ENCODE assay signal across 8 cellular contexts in the genomic region with DNA sequence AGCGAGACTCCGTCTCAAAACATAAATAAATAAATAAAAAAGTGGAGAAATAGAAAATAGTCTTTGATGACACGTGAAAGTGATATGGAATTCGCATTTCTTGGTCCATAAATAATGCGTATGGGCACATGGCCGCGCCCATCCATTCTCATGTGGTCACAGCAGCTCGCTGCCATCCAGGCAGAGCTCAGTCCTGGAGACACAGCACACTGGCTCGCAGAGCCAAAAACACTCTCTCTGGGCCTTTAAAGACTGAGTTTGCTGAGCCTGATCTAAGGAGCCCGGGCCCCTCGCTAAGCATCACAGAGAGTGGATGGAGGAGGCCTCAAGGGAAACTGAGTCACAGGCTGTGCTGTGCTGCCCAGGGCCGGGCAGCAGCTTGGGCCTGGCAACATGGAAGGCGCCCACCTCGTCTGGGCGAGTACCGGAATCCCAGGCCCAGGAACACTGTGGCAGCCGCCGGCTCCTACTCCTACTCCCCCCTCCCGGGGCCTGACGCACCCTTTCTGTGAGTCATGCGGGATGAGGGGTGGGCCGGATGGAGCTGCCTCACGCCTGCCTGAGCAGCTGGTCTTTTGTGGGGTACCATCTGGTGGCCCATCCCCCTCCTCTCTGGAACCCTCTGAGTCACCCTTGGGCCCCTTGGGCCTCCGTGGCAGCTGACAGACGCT. TPM values are rescaled to one million over a fixed set of nuclear protein-coding genes. Genes with fewer than 3 reads are reported as not detected.
DNase-seq lines count a peak whose midpoint lies in the region; ATAC-seq and TF ChIP-seq lines count a peak whose summit lies in the region.
"Had no signal": no experiment of that assay in that cellular context is flagged by ENCODE, and none has a peak within 500 bp of the region (broad histone marks: within the 10 kb centered on the region; RNA-seq: fewer than 3 reads in every experiment).

No MANE protein-coding gene starts in this region.

- H3K4me1 ChIP-seq in HEK293 (ENCODE audit: control insufficient read depth, insufficient read depth, low read length) (no peaks in the 10 kb centered on the region), SK-N-SH (ENCODE audit: control insufficient read depth in 1 of 2, insufficient read depth in 2 of 2, low read depth in 1 of 2, low read length in 1 of 2) (peaks cover 0 to 6% of the 10 kb centered on the region in 2 experiments; a peak in 1 of 4 replicates), foreskin keratinocyte (peaks cover 13% of the 10 kb centered on the region), esophagus squamous epithelium (peaks cover 0 to 20% (median 0%) of the 10 kb centered on the region in 3 donors)

- H3K9ac ChIP-seq in SK-N-SH = peak overlapping the region; percentile 77

- no peak for TF ChIP-seq POLR2A in esophagus squamous epithelium (IDR thresholded peaks at IDR 0.05)

- no peak overlapping the region for H2AFZ ChIP-seq in SK-N-SH (ENCODE audit: low read depth)

- ATAC-seq in foreskin keratinocyte (peak; percentile 85), GM18909 (IDR thresholded peaks at IDR 0.05; ENCODE audit: poor library complexity, unreplicated experiment) (no peak), GM18873 (IDR thresholded peaks at IDR 0.05; ENCODE audit: low FRiP score, unreplicated experiment) (no peak)

- TF ChIP-seq RAD21 in SK-N-SH (IDR thresholded peaks at IDR 0.05; ENCODE audit: low read length) = no peak

- peak overlapping the region; percentile 60; the same call in 1 of the 2 replicates for H3K4me2 ChIP-seq in SK-N-SH

- 63% methylated on average over 19 of the region's 25 CpGs for WGBS in SK-N-SH (ENCODE audit: low lambda C conversion rate)
- WGBS in esophagus squamous epithelium, 2 donors = 71 to 94% methylated on average over 9 to 17 of the region's 25 CpGs

- H3K27me3 ChIP-seq in SK-N-SH (ENCODE audit: insufficient read depth) = no peaks in the 10 kb centered on the region
- no peaks in the 10 kb centered on the region for H3K27me3 ChIP-seq in foreskin keratinocyte
- no peaks in the 10 kb centered on the region for H3K27me3 ChIP-seq in esophagus squamous epithelium

- H3K4me3 ChIP-seq in HEK293 (ENCODE audit: low read depth, low read length) (no peak overlapping the region), SK-N-SH (ENCODE audit: low read depth in 2 of 2, low read length in 1 of 2) (no peak overlapping the region), esophagus squamous epithelium (no peak overlapping the region)
- H3K4me3 ChIP-seq: lung had no signal

- H3K27ac ChIP-seq in HEK293 (ENCODE audit: extremely low read depth, low read depth, low read length) (no peak overlapping the region), SK-N-SH (ENCODE audit: low read depth in 2 of 2, low read length in 1 of 2) (peak overlapping the region in 1 of 2 experiments; percentile 83; a peak in 2 of 4 replicates), foreskin keratinocyte (peak overlapping the region; percentile 85), esophagus squamous epithelium (peak overlapping the region in 2 of 4 donors; percentile 58 to 68)

- peaks cover 0 to 68% of the 10 kb centered on the region in 2 experiments; a peak in 2 of 3 replicates for H3K36me3 ChIP-seq in HEK293 (ENCODE audit: control insufficient read depth in 2 of 2, insufficient read depth in 1 of 2, low read length in 2 of 2)
- H3K36me3 ChIP-seq in SK-N-SH (replicated peaks in 1 of 2; ENCODE audit: control insufficient read depth in 1 of 2, insufficient read depth in 2 of 2, low read length in 1 of 2) = peaks cover 6 to 21% of the 10 kb centered on the region in 2 experiments
- peaks cover 43 to 96% (median 47%) of the 10 kb centered on the region in 3 donors for H3K36me3 ChIP-seq in esophagus squamous epithelium

- no peaks in the 10 kb centered on the region for H4K20me1 ChIP-seq in SK-N-SH (ENCODE audit: insufficient read depth)

- POLR2A ChIA-PET in HEK293 (lab: Yijun Ruan, JAX) (interaction anchor here (0.5 kb wide), 2 partner anchors 216 to 1271 kb away, joined by 3 to 4 read pairs; no protein-coding TSS in a partner anchor), SK-N-SH (lab: Yijun Ruan, JAX) (no interaction called here)

- H3F3A ChIP-seq in SK-N-SH (replicated peaks; ENCODE audit: insufficient read depth) = no peaks in the 10 kb centered on the region

- intact Hi-C loops in esophagus squamous epithelium (cut with DNase I) = no loop called here

- no peaks in the 10 kb centered on the region for H3K79me2 ChIP-seq in SK-N-SH (ENCODE audit: insufficient read depth)

- TF ChIP-seq EP300 in SK-N-SH (IDR thresholded peaks at IDR 0.05; ENCODE audit: borderline replicate concordance in 1 of 2, low read depth in 1 of 2, low read length in 1 of 2) = no peak

- no peaks in the 10 kb centered on the region for H3K9me2 ChIP-seq in SK-N-SH

- TF ChIP-seq CTCF in HEK293 (tag by site-specific recombination; IDR thresholded peaks at IDR 0.05) (no peak), SK-N-SH (IDR thresholded peaks at IDR 0.05) (no peak), foreskin keratinocyte (conservative IDR thresholded peaks at IDR 0.05) (no peak), esophagus squamous epithelium (IDR thresholded peaks at IDR 0.05) (no peak)

- peak; percentile 59 for DNase-seq in SK-N-SH
- DNase-seq in foreskin keratinocyte = peak; percentile 79 to 89
- DNase-seq in stromal cell of bone marrow (ENCODE audit: low read depth) = peak; percentile 78
- no peak for DNase-seq in esophagus squamous epithelium (lab: John Stamatoyannopoulos, UW)

- CTCF ChIA-PET in HEK293 (lab: Yijun Ruan, JAX) = interaction anchor here (0.6 to 0.9 kb wide), 2 partner anchors 42 to 44 kb away, joined by 3 read pairs; no protein-coding TSS in a partner anchor
- CTCF ChIA-PET in SK-N-SH (lab: Yijun Ruan, JAX) = interaction anchor here (1.0 to 1.4 kb wide), 4 partner anchors 10 to 69 kb away, joined by 3 to 6 read pairs (median 4); no protein-coding TSS in a partner anchor

- H3K9me3 ChIP-seq in HEK293 (ENCODE audit: control insufficient read depth, insufficient read depth, low read depth, low read length) = no peaks in the 10 kb centered on the region
- no peaks in the 10 kb centered on the region for H3K9me3 ChIP-seq in SK-N-SH
- no peaks in the 10 kb centered on the region for H3K9me3 ChIP-seq in esophagus squamous epithelium

TF ChIP-seq in HEK293, 187 proteins besides CTCF, POLR2A, EP300 and RAD21:
- no peak for TF ChIP-seq ZBTB8A (tag by site-specific recombination; IDR thresholded peaks at IDR 0.05)
- TF ChIP-seq, protein P1, sequence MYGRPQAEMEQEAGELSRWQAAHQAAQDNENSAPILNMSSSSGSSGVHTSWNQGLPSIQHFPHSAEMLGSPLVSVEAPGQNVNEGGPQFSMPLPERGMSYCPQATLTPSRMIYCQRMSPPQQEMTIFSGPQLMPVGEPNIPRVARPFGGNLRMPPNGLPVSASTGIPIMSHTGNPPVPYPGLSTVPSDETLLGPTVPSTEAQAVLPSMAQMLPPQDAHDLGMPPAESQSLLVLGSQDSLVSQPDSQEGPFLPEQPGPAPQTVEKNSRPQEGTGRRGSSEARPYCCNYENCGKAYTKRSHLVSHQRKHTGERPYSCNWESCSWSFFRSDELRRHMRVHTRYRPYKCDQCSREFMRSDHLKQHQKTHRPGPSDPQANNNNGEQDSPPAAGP (tag by site-specific recombination; IDR thresholded peaks at IDR 0.05) = peak; percentile 63; the same call in 1 of the 2 replicates

TF ChIP-seq in SK-N-SH, 30 proteins besides CTCF, POLR2A, EP300 and RAD21 (continues in another document):
- no peak for TF ChIP-seq FOXM1 (IDR thresholded peaks at IDR 0.05; ENCODE audit: low read depth)

RNA-seq across cellular contexts. Expression of gene CACTIN, which starts 28.9 kb away (rescaled TPM):
- polyA plus RNA-seq in SK-N-SH (2012; rRNA removed) (27.8 and 36.4 TPM in 2 replicates), foreskin keratinocyte (17.9 and 18.0 TPM in 2 replicates)
- polyA plus RNA-seq in SK-N-SH (2012; cell fraction: cytosol; rRNA removed) = 11.9 and 22.7 TPM in 2 replicates
- 66.5 and 82.5 TPM in 2 replicates for polyA plus RNA-seq in SK-N-SH (2012; cell fraction: nucleus; rRNA removed)
- total RNA-seq in foreskin keratinocyte (23.7 and 26.1 TPM in 2 replicates), esophagus squamous epithelium (10 to 100 TPM; 15.9 to 26.7 (median 21.3) TPM)

RNA-seq across cellular contexts. Expression of gene PIP5K1C, which starts 44.7 kb away (rescaled TPM):
- polyA plus RNA-seq in SK-N-SH (2012; rRNA removed) = 6.9 and 12.3 TPM in 2 replicates
- polyA plus RNA-seq in SK-N-SH (2012; cell fraction: cytosol; rRNA removed) = 4.4 and 6.9 TPM in 2 replicates
- polyA plus RNA-seq in SK-N-SH (2012; cell fraction: nucleus; rRNA removed) = 12.2 and 15.0 TPM in 2 replicates
- total RNA-seq in foreskin keratinocyte = 15.5 and 16.3 TPM in 2 replicates
- polyA plus RNA-seq in foreskin keratinocyte = 10.0 and 11.6 TPM in 2 replicates
- 10 to 100 TPM; 12.0 to 25.3 (median 15.2) TPM for total RNA-seq in esophagus squamous epithelium

RNA-seq across cellular contexts. Expression of gene TBXA2R, which starts 48.9 kb away (rescaled TPM):
- 0.78 and 0.92 TPM in 2 replicates for polyA plus RNA-seq in SK-N-SH (2012; rRNA removed)
- polyA plus RNA-seq in SK-N-SH (2012; cell fraction: cytosol; rRNA removed) = 0.55 and 1.1 TPM in 2 replicates
- 0.91 and 1.2 TPM in 2 replicates for polyA plus RNA-seq in SK-N-SH (2012; cell fraction: nucleus; rRNA removed)
- 0.46 and 0.82 TPM in 2 replicates for total RNA-seq in foreskin keratinocyte
- 0.62 and 0.91 TPM in 2 replicates for polyA plus RNA-seq in foreskin keratinocyte
- total RNA-seq in esophagus squamous epithelium = 1 to 10 TPM in 1 of 4 donors, under 1 TPM in 3; 0.23 to 1.3 (median 0.45) TPM

RNA-seq across cellular contexts. Expression of gene TJP3, which starts 52.6 kb away (rescaled TPM):
- polyA plus RNA-seq in SK-N-SH (2012; rRNA removed) (0.24 and 0.36 TPM in 2 replicates), foreskin keratinocyte (not detected in 2 replicates)
- polyA plus RNA-seq in SK-N-SH (2012; cell fraction: cytosol; rRNA removed) = 0.18 and 0.28 TPM in 2 replicates
- 0.49 and 1.0 TPM in 2 replicates for polyA plus RNA-seq in SK-N-SH (2012; cell fraction: nucleus; rRNA removed)
- total RNA-seq in foreskin keratinocyte (not detected in 2 replicates), esophagus squamous epithelium (10 to 100 TPM; 23.7 to 71.1 (median 28.0) TPM)

Comparison
In these comparisons a context has a peak if more than half of its experiments do, and no peak if none do; other contexts are left out.
1. Of the 4 proteins assayed by ChIP-seq in both HEK293 and SK-N-SH: peak only in HEK293: none; only in SK-N-SH: PBX3 and REST; in both: none; in neither: 2.